21 cellular contexts compared by ENCODE assay signal in genomic region chr14:81632162-81632561, GRCh38.
"Had no signal": no experiment of that assay in that cellular context is flagged by ENCODE, and none has a peak within 500 bp of the region (broad histone marks: within the 10 kb centered on the region; RNA-seq: fewer than 3 reads in every experiment).

No MANE protein-coding gene starts in this region.

- H3K9me3 ChIP-seq: esophagus muscularis mucosa, gastroesophageal sphincter, heart left ventricle, left ventricle myocardium inferior, lower lobe of right lung, mucosa of descending colon had no signal

- H3K27me3 ChIP-seq: dorsolateral prefrontal cortex, esophagus muscularis mucosa, foreskin keratinocyte, gastroesophageal sphincter, heart left ventricle had no signal

- ATAC-seq: foreskin keratinocyte, gastroesophageal sphincter, heart left ventricle, left cardiac atrium, lower lobe of right lung, mucosa of descending colon had no signal

- H3K4me3 ChIP-seq: coronary artery, dorsolateral prefrontal cortex, esophagus muscularis mucosa, gastroesophageal sphincter, heart left ventricle, left ventricle myocardium inferior, lower lobe of right lung, mucosa of descending colon had no signal

- H3K4me1 ChIP-seq: esophagus muscularis mucosa, foreskin keratinocyte, gastroesophageal sphincter, heart left ventricle, left ventricle myocardium inferior, lower lobe of right lung had no signal

- H3K27ac ChIP-seq: coronary artery, dorsolateral prefrontal cortex, esophagus muscularis mucosa, foreskin keratinocyte, gastroesophageal sphincter, heart left ventricle, left ventricle myocardium inferior, lower lobe of right lung had no signal

- DNase-seq: dermis blood vessel endothelial cell; dorsolateral prefrontal cortex; effector CD4-positive, alpha-beta T cell; effector memory CD4-positive, alpha-beta T cell; foreskin keratinocyte; heart left ventricle; hippocampal formation; left cardiac atrium; left ventricle myocardium inferior; lower lobe of right lung; mesenchymal stem cell; mucosa of descending colon; naive B cell had no signal

- H3K36me3 ChIP-seq: esophagus muscularis mucosa, gastroesophageal sphincter, heart left ventricle, left ventricle myocardium inferior, lower lobe of right lung had no signal

- FAIRE-seq: colon, endothelial cell of umbilical vein, frontal cortex, islet of Langerhans, keratinocyte had no signal
